ENCODE assay signal across 24 cellular contexts in the genomic region with DNA sequence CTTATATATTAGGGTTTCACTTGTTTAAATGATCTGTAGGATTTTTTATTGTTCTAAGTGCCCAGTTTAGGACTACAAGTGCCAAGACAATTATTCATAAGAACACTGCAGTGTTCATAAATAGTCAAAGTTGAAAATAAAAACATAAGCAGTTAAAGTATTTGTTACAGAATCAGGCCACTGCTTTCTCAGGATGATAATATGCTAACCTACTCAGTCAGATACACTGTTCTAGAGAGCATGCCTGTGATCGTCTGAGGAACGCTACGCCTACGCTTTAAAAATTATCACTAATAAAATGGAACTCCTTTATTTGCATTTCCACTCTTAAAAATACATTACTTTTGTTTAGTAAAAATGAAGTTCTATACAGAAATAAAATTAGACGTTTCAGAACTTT.
"Had no signal": no experiment of that assay in that cellular context is flagged by ENCODE, and none has a peak within 500 bp of the region (broad histone marks: within the 10 kb centered on the region; RNA-seq: fewer than 3 reads in every experiment).

No MANE protein-coding gene starts in this region.

- H3K9me3 Mint-ChIP-seq: nephron progenitor cell, type B pancreatic cell had no signal

- H3K27me3 ChIP-seq: dorsolateral prefrontal cortex, hepatocyte, right lobe of liver, suprapubic skin, thyroid gland had no signal

- DNase-seq: cortex of kidney; dorsolateral prefrontal cortex; effector memory CD4-positive, alpha-beta T cell; head of caudate nucleus; kidney; left cardiac atrium; left ventricle myocardium superior; mesendoderm; naive thymus-derived CD4-positive, alpha-beta T cell; nephron progenitor cell; psoas muscle; retina; right lobe of liver; small intestine; stimulated activated CD4-positive, alpha-beta T cell treated with anti-CD3 and anti-CD28 coated beads, Interleukin-12 subunit alpha, Interleukin-12 subunit beta, amount 100 ng/mL, for 4 hours; stimulated activated naive CD8-positive, alpha-beta T cell treated with anti-CD3 and anti-CD28 coated beads, Interleukin-15, Interleukin-2, amounts not matched to agents 100 U/mL and 50 U/mL, for 24 hours; thyroid gland had no signal

- H3K27ac Mint-ChIP-seq: nephron progenitor cell, type B pancreatic cell had no signal

- H3K27me3 Mint-ChIP-seq: naive thymus-derived CD4-positive, alpha-beta T cell; type B pancreatic cell had no signal

- ATAC-seq: esophagus mucosa; left ventricle myocardium superior; naive thymus-derived CD4-positive, alpha-beta T cell; stimulated activated naive CD8-positive, alpha-beta T cell treated with anti-CD3 and anti-CD28 coated beads, Interleukin-15, Interleukin-2, amounts not matched to agents 100 U/mL and 50 U/mL, for 24 hours had no signal

- H3K4me3 ChIP-seq: dorsolateral prefrontal cortex, hepatocyte, lung, psoas muscle, right lobe of liver, suprapubic skin, thyroid gland had no signal

- FAIRE-seq: endometrium, kidney, small intestine, urothelium cell line had no signal

- H3K9me3 ChIP-seq: psoas muscle, right lobe of liver, suprapubic skin, thyroid gland had no signal

- H3K27ac ChIP-seq: hepatocyte, psoas muscle, suprapubic skin, thyroid gland had no signal

- H3K4me1 ChIP-seq: suprapubic skin, thyroid gland had no signal

- H2AFZ ChIP-seq: hepatocyte had no signal

- H3K4me2 ChIP-seq: hepatocyte had no signal

- H3K4me3 Mint-ChIP-seq: naive thymus-derived CD4-positive, alpha-beta T cell; nephron progenitor cell; type B pancreatic cell had no signal
